ENCODE assay signal across 11 cellular contexts in genomic region chr1:237405912-237406311, GRCh38.
"Had no signal": no experiment of that assay in that cellular context is flagged by ENCODE, and none has a peak within 500 bp of the region (broad histone marks: within the 10 kb centered on the region; RNA-seq: fewer than 3 reads in every experiment).

No MANE protein-coding gene starts in this region.

- H3K4me2 ChIP-seq: GM23338 had no signal

- H3K4me3 ChIP-seq: GM23248, GM23338, HAP-1 had no signal

- ATAC-seq: GM23338, HCT116 had no signal

- FAIRE-seq: H1, H54 had no signal

- H3K36me3 ChIP-seq: HAP-1 had no signal

- H3K9me3 ChIP-seq: HAP-1 had no signal

- H3K27ac ChIP-seq: GM23248 had no signal

- H3K9ac ChIP-seq: GM23248 had no signal

- DNase-seq: GM23248, GOT3, H7, H9, HCEC 1CT, HFFc6 had no signal

- H2AFZ ChIP-seq: GM23248, GM23338 had no signal
